9 cellular contexts compared by ENCODE assay signal in the genomic region with DNA sequence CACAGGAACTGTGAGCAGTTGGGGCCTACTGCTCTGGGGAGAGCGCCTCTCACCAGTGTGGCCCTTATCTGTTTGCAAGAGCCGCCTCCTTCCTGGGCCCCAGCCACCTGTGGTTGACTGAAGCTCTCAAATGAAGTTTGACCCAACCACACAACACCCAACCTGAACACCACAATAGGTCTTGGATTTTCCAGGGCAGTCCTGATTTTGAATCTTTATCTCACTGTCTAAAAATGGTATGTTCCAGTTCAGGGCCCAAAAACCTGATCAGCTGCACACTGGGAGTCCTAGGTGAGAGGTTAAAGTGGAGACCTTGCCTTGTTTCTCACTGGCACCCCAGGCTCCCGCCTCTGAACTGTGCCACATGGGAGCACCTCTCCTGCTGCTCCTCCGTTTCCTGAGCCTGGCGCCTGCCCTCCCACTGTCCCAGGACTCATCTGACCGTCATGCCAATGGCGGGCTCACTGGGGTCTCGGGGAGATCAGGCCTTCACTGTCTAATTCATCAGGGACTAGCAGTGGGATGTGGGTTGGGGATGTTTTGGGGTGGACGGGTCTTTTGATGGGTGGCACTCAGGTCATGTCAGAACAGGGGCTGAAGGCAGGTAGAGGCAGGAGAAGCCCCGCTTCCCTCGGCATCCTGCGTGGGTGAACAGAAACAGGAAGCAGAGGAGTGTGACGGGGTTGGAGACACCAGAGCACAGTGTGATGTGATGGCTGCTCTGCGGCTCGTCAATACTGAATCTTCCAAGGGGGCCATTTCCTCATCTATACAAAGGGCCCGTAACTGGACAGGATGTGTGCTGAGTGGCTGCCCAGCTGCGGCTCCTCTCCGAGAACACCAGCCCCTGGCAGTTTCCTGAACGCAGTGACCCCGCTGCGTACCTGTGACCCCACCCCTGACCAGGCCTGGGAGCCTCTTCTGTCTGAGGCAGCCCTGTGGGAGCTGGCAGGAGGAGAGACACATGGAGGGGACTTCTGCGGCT.
DNase-seq lines count a peak whose midpoint lies in the region; TF ChIP-seq lines count a peak whose summit lies in the region.
"Had no signal": no experiment of that assay in that cellular context is flagged by ENCODE, and none has a peak within 500 bp of the region (broad histone marks: within the 10 kb centered on the region; RNA-seq: fewer than 3 reads in every experiment).

No MANE protein-coding gene starts in this region.

- in situ Hi-C loops in ACHN (cut with HindIII; ENCODE audit: low pct_ligation_motif_present, low pct_unique_long_range_greater_than_20kb, low sequenced_read_pairs), result no loop called here

- no peak overlapping the region for H3K4me3 ChIP-seq in BLaER1 treated with 17β-estradiol and CSF1 and Interleukin-3, amounts not matched to agents 10 nM and 100 nM
- no peak overlapping the region for H3K4me3 ChIP-seq in HEK293 (ENCODE audit: low read depth, low read length)

- H4K20me1 ChIP-seq in BLaER1 treated with 17β-estradiol and CSF1 and Interleukin-3, amounts not matched to agents 10 nM and 100 nM, result no peaks in the 10 kb centered on the region

- CTCF ChIA-PET in HEK293 (lab: Yijun Ruan, JAX), result interaction anchor here (0.6 kb wide), 1 partner anchor 1660 kb away, joined by 3 read pairs; no protein-coding TSS in a partner anchor

- H3K36me3 ChIP-seq in BLaER1 treated with 17β-estradiol and CSF1 and Interleukin-3, amounts not matched to agents 10 nM and 100 nM, result no peaks in the 10 kb centered on the region
- no peaks in the 10 kb centered on the region for H3K36me3 ChIP-seq in HEK293 (ENCODE audit: control insufficient read depth in 2 of 2, insufficient read depth in 1 of 2, low read length in 2 of 2)

- no peak for TF ChIP-seq POLR2A in erythroblast (IDR thresholded peaks at IDR 0.05; ENCODE audit: low read length)

- POLR2A ChIA-PET in HEK293 (lab: Yijun Ruan, JAX), result no interaction called here

- peaks cover 10 to 23% (median 16%) of the 10 kb centered on the region in 10 experiments for H3K4me1 ChIP-seq in BLaER1 treated with 17β-estradiol and CSF1 and Interleukin-3, amounts not matched to agents 10 nM and 100 nM
- no peaks in the 10 kb centered on the region for H3K4me1 ChIP-seq in HEK293 (ENCODE audit: control insufficient read depth, insufficient read depth, low read length)

- no peak overlapping the region for H3K9ac ChIP-seq in BLaER1 treated with 17β-estradiol and CSF1 and Interleukin-3, amounts not matched to agents 10 nM and 100 nM

- no peaks in the 10 kb centered on the region for H3K27me3 ChIP-seq in BLaER1 treated with 17β-estradiol and CSF1 and Interleukin-3, amounts not matched to agents 10 nM and 100 nM

- peak; percentile 9 to 18 (median 13) for DNase-seq in activated CD4-positive, CD25-positive, alpha-beta regulatory T cell (lab: John Stamatoyannopoulos, UW)
- DNase-seq in erythroblast (lab: John Stamatoyannopoulos, UW) (peak; percentile 34 to 39), KG1 (lab: John Stamatoyannopoulos, UW) (no peak), ACHN (no peak), hippocampal formation (lab: John Stamatoyannopoulos, UW) (no peak)
- DNase-seq in stimulated activated CD8-positive, alpha-beta memory T cell treated with anti-CD3 and anti-CD28 coated beads, Interleukin-7, amount 100 ng/mL, for 4 hours (ENCODE audit: low read depth in 2 of 2), result peak; percentile 22 to 46

- peak overlapping the region; percentile 39 to 78 (median 72) for H3K4me2 ChIP-seq in BLaER1 treated with 17β-estradiol and CSF1 and Interleukin-3, amounts not matched to agents 10 nM and 100 nM

- no peaks in the 10 kb centered on the region for H3K9me3 ChIP-seq in BLaER1 treated with 17β-estradiol and CSF1 and Interleukin-3, amounts not matched to agents 10 nM and 100 nM (replicated peaks in 1 of 11)
- no peaks in the 10 kb centered on the region for H3K9me3 ChIP-seq in HEK293 (ENCODE audit: control insufficient read depth, insufficient read depth, low read depth, low read length)

- H3K27ac ChIP-seq in BLaER1 treated with 17β-estradiol and CSF1 and Interleukin-3, amounts not matched to agents 10 nM and 100 nM, result peak overlapping the region in 6 of 11 experiments; percentile 18 to 42 (median 34); a peak in 8 of 22 replicates
- no peak overlapping the region for H3K27ac ChIP-seq in HEK293 (ENCODE audit: extremely low read depth, low read depth, low read length)
- H3K27ac ChIP-seq: C4-2B had no signal

- no peak for TF ChIP-seq CTCF in HEK293 (tag by site-specific recombination; IDR thresholded peaks at IDR 0.05)

TF ChIP-seq in HEK293, 187 proteins besides CTCF, POLR2A, EP300 and RAD21:
- TF ChIP-seq, protein P1, sequence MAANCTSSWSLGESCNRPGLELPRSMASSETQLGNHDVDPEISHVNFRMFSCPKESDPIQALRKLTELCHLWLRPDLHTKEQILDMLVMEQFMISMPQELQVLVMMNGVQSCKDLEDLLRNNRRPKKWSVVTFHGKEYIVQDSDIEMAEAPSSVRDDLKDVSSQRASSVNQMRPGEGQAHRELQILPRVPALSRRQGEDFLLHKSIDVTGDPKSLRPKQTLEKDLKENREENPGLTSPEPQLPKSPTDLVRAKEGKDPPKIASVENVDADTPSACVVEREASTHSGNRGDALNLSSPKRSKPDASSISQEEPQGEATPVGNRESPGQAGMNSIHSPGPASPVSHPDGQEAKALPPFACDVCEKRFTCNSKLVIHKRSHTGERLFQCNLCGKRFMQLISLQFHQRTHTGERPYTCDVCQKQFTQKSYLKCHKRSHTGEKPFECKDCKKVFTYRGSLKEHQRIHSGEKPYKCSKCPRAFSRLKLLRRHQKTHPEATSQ (tag by site-specific recombination; IDR thresholded peaks at IDR 0.05), result no peak
- TF ChIP-seq, protein P2, sequence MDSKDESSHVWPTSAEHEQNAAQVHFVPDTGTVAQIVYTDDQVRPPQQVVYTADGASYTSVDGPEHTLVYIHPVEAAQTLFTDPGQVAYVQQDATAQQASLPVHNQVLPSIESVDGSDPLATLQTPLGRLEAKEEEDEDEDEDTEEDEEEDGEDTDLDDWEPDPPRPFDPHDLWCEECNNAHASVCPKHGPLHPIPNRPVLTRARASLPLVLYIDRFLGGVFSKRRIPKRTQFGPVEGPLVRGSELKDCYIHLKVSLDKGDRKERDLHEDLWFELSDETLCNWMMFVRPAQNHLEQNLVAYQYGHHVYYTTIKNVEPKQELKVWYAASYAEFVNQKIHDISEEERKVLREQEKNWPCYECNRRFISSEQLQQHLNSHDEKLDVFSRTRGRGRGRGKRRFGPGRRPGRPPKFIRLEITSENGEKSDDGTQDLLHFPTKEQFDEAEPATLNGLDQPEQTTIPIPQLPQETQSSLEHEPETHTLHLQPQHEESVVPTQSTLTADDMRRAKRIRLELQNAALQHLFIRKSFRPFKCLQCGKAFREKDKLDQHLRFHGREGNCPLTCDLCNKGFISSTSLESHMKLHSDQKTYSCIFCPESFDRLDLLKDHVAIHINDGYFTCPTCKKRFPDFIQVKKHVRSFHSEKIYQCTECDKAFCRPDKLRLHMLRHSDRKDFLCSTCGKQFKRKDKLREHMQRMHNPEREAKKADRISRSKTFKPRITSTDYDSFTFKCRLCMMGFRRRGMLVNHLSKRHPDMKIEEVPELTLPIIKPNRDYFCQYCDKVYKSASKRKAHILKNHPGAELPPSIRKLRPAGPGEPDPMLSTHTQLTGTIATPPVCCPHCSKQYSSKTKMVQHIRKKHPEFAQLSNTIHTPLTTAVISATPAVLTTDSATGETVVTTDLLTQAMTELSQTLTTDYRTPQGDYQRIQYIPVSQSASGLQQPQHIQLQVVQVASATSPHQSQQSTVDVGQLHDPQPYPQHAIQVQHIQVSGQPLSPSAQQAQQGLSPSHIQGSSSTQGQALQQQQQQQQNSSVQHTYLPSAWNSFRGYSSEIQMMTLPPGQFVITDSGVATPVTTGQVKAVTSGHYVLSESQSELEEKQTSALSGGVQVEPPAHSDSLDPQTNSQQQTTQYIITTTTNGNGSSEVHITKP (tag by site-specific recombination; IDR thresholded peaks at IDR 0.05), result peak; percentile 58
- no peak for TF ChIP-seq HOXC10 (CRISPR knock-in tag; IDR thresholded peaks at IDR 0.05)
- 0 out of 2 replicates have a peak, but pooled peaks have one; percentile 12 for TF ChIP-seq ZFHX2 (tag by site-specific recombination; conservative IDR thresholded peaks at IDR 0.05)

Comparison
In these comparisons a context has a peak if more than half of its experiments do, and no peak if none do; other contexts are left out.
1. DNase-seq: peak in activated CD4-positive, CD25-positive, alpha-beta regulatory T cell (4 of 4), erythroblast (2 of 2) and stimulated activated CD8-positive, alpha-beta memory T cell treated with anti-CD3 and anti-CD28 coated beads, Interleukin-7, amount 100 ng/mL, for 4 hours (2 of 2); none in KG1 (single experiment), ACHN (single experiment) and hippocampal formation (0 of 2).